In genomic region chr17:37476431-37477130, GRCh38 we compare ENCODE assay signal across 10 cellular contexts. TPM values are rescaled to one million over a fixed set of nuclear protein-coding genes. Genes with fewer than 3 reads are reported as not detected.
DNase-seq lines count a peak whose midpoint lies in the region; ATAC-seq, FAIRE-seq and TF ChIP-seq lines count a peak whose summit lies in the region.
"Had no signal": no experiment of that assay in that cellular context is flagged by ENCODE, and none has a peak within 500 bp of the region (broad histone marks: within the 10 kb centered on the region; RNA-seq: fewer than 3 reads in every experiment).

No MANE protein-coding gene starts in this region.

- no peaks in the 10 kb centered on the region for H3K9me3 Mint-ChIP-seq in T-cell

- H3K79me2 ChIP-seq in mammary epithelial cell (ENCODE audit: insufficient read depth, low read length) = no peaks in the 10 kb centered on the region

- no peaks in the 10 kb centered on the region for H3K27me3 ChIP-seq in mammary epithelial cell (ENCODE audit: insufficient read depth, low read length)

- dilution Hi-C loops in mammary epithelial cell (cut with HindIII; ENCODE audit: low sequenced_read_pairs) = no loop called here

- DNase-seq in Right ventricle myocardium inferior (ENCODE audit: missing footprints) = no peak
- DNase-seq in cardiac septum (ENCODE audit: low spot score) = no peak
- peak; percentile 75 for DNase-seq in mammary epithelial cell
- no peak for DNase-seq in left colon
- peak; percentile 36 for DNase-seq in urothelium cell line (ENCODE audit: low spot score)
- DNase-seq in T-cell = no peak

- whole genome bisulfite sequencing in mammary epithelial cell (ENCODE audit: low coverage, missing lambda C conversion rate) = 0% methylated on average over 4 of the region's 4 CpGs

- no peaks in the 10 kb centered on the region for H3K4me1 Mint-ChIP-seq in T-cell

- peaks cover 31% of the 10 kb centered on the region for H3K4me1 ChIP-seq in mammary epithelial cell (ENCODE audit: insufficient read depth, low read length)

- H3K9me3 ChIP-seq in mammary epithelial cell (replicated peaks; ENCODE audit: insufficient read depth, low read length) = no peaks in the 10 kb centered on the region
- H3K9me3 ChIP-seq: thoracic aorta had no signal

- H3K4me3 Mint-ChIP-seq in T-cell = no peak overlapping the region

- H2AFZ ChIP-seq in mammary epithelial cell (ENCODE audit: low read depth, low read length) = peak overlapping the region; percentile 63

- H4K20me1 ChIP-seq in mammary epithelial cell (ENCODE audit: insufficient read depth, low read length) = no peaks in the 10 kb centered on the region

- in situ Hi-C loops in mammary epithelial cell (cut with MboI; ENCODE audit: low sequenced_read_pairs in 2 of 2) = no loop called here

- TF ChIP-seq CTCF in mammary epithelial cell (conservative IDR thresholded peaks at IDR 0.05 in 1 of 2, IDR thresholded peaks at IDR 0.05 in 1 of 2; ENCODE audit: extremely low read depth in 1 of 2, insufficient read depth in 1 of 2, low read depth in 1 of 2, low read length in 2 of 2) = no peak

- peak overlapping the region; percentile 81 for H3K9ac ChIP-seq in mammary epithelial cell (ENCODE audit: insufficient read depth, low read length)

- H3K27ac Mint-ChIP-seq in T-cell = no peak overlapping the region

- H3K27ac ChIP-seq in mammary epithelial cell (ENCODE audit: insufficient read depth, low read depth, low read length) = peak overlapping the region; percentile 93
- H3K27ac ChIP-seq: thoracic aorta had no signal

- FAIRE-seq in urothelium cell line (lab: Jason Lieb, UNC) = no peak
- FAIRE-seq: GM12878 had no signal

- H3K4me2 ChIP-seq in mammary epithelial cell (ENCODE audit: insufficient read depth, low read depth, low read length) = peak overlapping the region; percentile 48

- intact Hi-C loops in Right ventricle myocardium inferior (cut with DNase I) = no loop called here
- intact Hi-C loops in cardiac septum (cut with DNase I) = no loop called here
- intact Hi-C loops in mammary epithelial cell (cut with micrococcal nuclease) = loop anchor here (1.0 kb wide), 2 partner anchors 10 to 46 kb away; no protein-coding TSS in a partner anchor
- intact Hi-C loops in left colon (cut with DNase I, micrococcal nuclease) = no loop called here

- peaks cover 10% of the 10 kb centered on the region for H3K36me3 ChIP-seq in mammary epithelial cell (ENCODE audit: insufficient read depth, low read length)

- H3K36me3 Mint-ChIP-seq in T-cell = peaks cover 51% of the 10 kb centered on the region

- CTCF ChIA-PET in mammary epithelial cell (lab: Charles Lee; ENCODE audit: low non-redundant PET) = interaction anchor here (0.6 kb wide), 1 partner anchor 103 kb away, joined by 5 read pairs; no protein-coding TSS in a partner anchor
- CTCF ChIA-PET in T-cell (lab: Charles Lee) = no interaction called here

- peak; percentile 82 for ATAC-seq in Right ventricle myocardium inferior
- ATAC-seq in left colon = peak; percentile 94
- ATAC-seq in GM19455 (IDR thresholded peaks at IDR 0.05; ENCODE audit: unreplicated experiment) = no peak
- no peak for ATAC-seq in T-cell (replicated peaks in 1 of 4)
- no peak for ATAC-seq in HG02981 (IDR thresholded peaks at IDR 0.05; ENCODE audit: unreplicated experiment)
- ATAC-seq: GM12878 had no signal

- POLR2A ChIA-PET in T-cell (lab: Charles Lee) = interaction anchor here in 1 of 2 donors (0.5 kb wide), 1 partner anchor 19 kb away, joined by 4 read pairs; no protein-coding TSS in a partner anchor

- no peak overlapping the region for H3K4me3 ChIP-seq in mammary epithelial cell (replicated peaks in 1 of 3; ENCODE audit: insufficient read depth in 1 of 3, low read depth in 2 of 3, low read length in 3 of 3)
- H3K4me3 ChIP-seq: GM12878, thoracic aorta had no signal

- H3K27me3 Mint-ChIP-seq in T-cell = no peaks in the 10 kb centered on the region

- no TSS peak for BruUV-seq in mammary epithelial cell (replicated peaks; lab: Mats Ljungman, UMichigan)

RNA-seq across cellular contexts. Expression of gene DUSP14, which starts 13.1 kb away (rescaled TPM):
- total RNA-seq in Right ventricle myocardium inferior (21.5 TPM), cardiac septum (22.4 TPM), mammary epithelial cell (100 to 1,000 TPM; 121 to 148 TPM), left colon (1 to 10 TPM; 2.0 to 3.4 TPM), T-cell (1 to 10 TPM; 4.0 to 9.6 (median 5.4) TPM)
- 132 TPM for polyA plus RNA-seq in mammary epithelial cell
- polyA minus RNA-seq in mammary epithelial cell = 69.3 TPM

Comparison
In these comparisons a context has a peak if more than half of its experiments do, and no peak if none do; other contexts are left out.
1. ATAC-seq: peak in Right ventricle myocardium inferior (single experiment) and left colon (single experiment); none in GM19455 (single experiment), T-cell (0 of 4) and HG02981 (single experiment).
2. DNase-seq: peak in mammary epithelial cell (single experiment) and urothelium cell line (single experiment); none in Right ventricle myocardium inferior (single experiment), cardiac septum (single experiment), left colon (0 of 2) and T-cell (0 of 34).